Comparison of ENCODE assay signal across 1 cellular context in genomic region chr9:32550609-32551490, GRCh38.
TF ChIP-seq lines count a peak whose summit lies in the region.

No MANE protein-coding gene starts in this region.

TF ChIP-seq in K562, 482 proteins besides CTCF, POLR2A, EP300 and RAD21 (continued from another document):
- TF ChIP-seq ATF6 (CRISPR knock-in tag; IDR thresholded peaks at IDR 0.05) (no peak), MNT (conservative IDR thresholded peaks at IDR 0.05) (peak; percentile 40 to 52; a peak in 3 of 4 replicates), CTBP1 (IDR thresholded peaks at IDR 0.05; ENCODE audit: borderline replicate concordance) (peak; percentile 45; the same call in 1 of the 2 replicates), MTA3 (IDR thresholded peaks at IDR 0.05; ENCODE audit: borderline replicate concordance) (0 out of 2 replicates have a peak, but pooled peaks have one; percentile 20), FOXK2 (conservative IDR thresholded peaks at IDR 0.05 in 1 of 2, IDR thresholded peaks at IDR 0.05 in 1 of 2; ENCODE audit: low read depth in 2 of 2) (peak; percentile 69 to 85), HNRNPLL (IDR thresholded peaks at IDR 0.05; ENCODE audit: low read depth, low read length, poor library complexity, severe bottlenecking) (peak; percentile 44), ZNF407 (IDR thresholded peaks at IDR 0.05; ENCODE audit: low read depth) (no peak), NRF1 (conservative IDR thresholded peaks at IDR 0.05 in 1 of 2, IDR thresholded peaks at IDR 0.05 in 1 of 2) (peak; percentile 95 to 96), HMBOX1 (IDR thresholded peaks at IDR 0.05) (peak; percentile 30; the same call in 1 of the 2 replicates), NR2C2 (CRISPR knock-in tag; IDR thresholded peaks at IDR 0.05) (no peak), NR2C2 (tag; IDR thresholded peaks at IDR 0.05) (peak; percentile 59), ZNF507 (tag; conservative IDR thresholded peaks at IDR 0.05) (no peak), SIN3B (IDR thresholded peaks at IDR 0.05; ENCODE audit: low read depth) (no peak; the same call in 1 of the 2 replicates), SLC30A9 (CRISPR knock-in tag; IDR thresholded peaks at IDR 0.05) (no peak), POLR2G (IDR thresholded peaks at IDR 0.05; ENCODE audit: low read depth, low read length) (peak; percentile 70), MEIS2 (IDR thresholded peaks at IDR 0.05; ENCODE audit: partially characterized antibody) (peak; percentile 77), HDAC1 (IDR thresholded peaks at IDR 0.05) (0 out of 4 replicates have a peak, but pooled peaks of 1 of the 2 experiments have one; percentile 18), RBBP5 (IDR thresholded peaks at IDR 0.05; ENCODE audit: borderline replicate concordance, insufficient read depth, low read length, poor library complexity, severe bottlenecking) (peak; percentile 75), L3MBTL2 (IDR thresholded peaks at IDR 0.05) (0 out of 2 replicates have a peak, but pooled peaks have one; percentile 29), ZNF121 (CRISPR knock-in tag; conservative IDR thresholded peaks at IDR 0.05) (peak; percentile 93), SAP30 (IDR thresholded peaks at IDR 0.05; ENCODE audit: borderline replicate concordance, insufficient read depth, low read depth, low read length, poor library complexity, severe bottlenecking) (peak; percentile 36), BRD9 (IDR thresholded peaks at IDR 0.05; ENCODE audit: low read depth, partially characterized antibody) (no peak), SFPQ (IDR thresholded peaks at IDR 0.05; ENCODE audit: low read depth, low read length) (no peak), HNRNPUL1 (IDR thresholded peaks at IDR 0.05; ENCODE audit: low read length) (no peak), EGR1 (conservative IDR thresholded peaks at IDR 0.05) (peak; percentile 23; the same call in 1 of the 2 replicates), TCF15 (CRISPR knock-in tag; IDR thresholded peaks at IDR 0.05) (no peak), NUFIP1 (IDR thresholded peaks at IDR 0.05; ENCODE audit: partially characterized antibody) (no peak), VEZF1 (CRISPR knock-in tag; IDR thresholded peaks at IDR 0.05) (peak; percentile 65), GABPA (tag; conservative IDR thresholded peaks at IDR 0.05; ENCODE audit: low read depth) (no peak)
